ENCODE assay signal across 1 cellular context in the genomic region with DNA sequence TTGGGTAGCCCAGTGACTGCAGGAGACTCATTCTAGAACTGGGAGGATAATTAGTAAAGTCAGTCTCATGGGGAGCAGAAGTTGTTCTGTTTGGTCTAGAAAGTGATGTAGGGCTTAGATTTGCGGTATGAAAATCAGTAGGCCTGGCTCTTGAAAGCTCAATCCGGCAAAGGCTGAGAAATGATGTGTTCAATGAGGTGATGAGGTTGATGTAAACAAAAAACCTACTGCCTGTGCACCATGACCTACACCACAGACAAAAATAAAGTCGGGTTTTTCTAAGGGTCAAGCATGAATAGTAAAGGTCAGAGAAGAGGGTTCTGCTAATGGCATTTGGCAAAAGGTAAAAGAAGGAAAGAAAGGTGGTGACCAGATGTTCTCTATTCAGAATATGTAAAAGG.
TF ChIP-seq lines count a peak whose summit lies in the region.

No MANE protein-coding gene starts in this region.

TF ChIP-seq in WTC11, 78 proteins besides CTCF, POLR2A, EP300 and RAD21 (continued from another document):
- TF ChIP-seq, protein P1, sequence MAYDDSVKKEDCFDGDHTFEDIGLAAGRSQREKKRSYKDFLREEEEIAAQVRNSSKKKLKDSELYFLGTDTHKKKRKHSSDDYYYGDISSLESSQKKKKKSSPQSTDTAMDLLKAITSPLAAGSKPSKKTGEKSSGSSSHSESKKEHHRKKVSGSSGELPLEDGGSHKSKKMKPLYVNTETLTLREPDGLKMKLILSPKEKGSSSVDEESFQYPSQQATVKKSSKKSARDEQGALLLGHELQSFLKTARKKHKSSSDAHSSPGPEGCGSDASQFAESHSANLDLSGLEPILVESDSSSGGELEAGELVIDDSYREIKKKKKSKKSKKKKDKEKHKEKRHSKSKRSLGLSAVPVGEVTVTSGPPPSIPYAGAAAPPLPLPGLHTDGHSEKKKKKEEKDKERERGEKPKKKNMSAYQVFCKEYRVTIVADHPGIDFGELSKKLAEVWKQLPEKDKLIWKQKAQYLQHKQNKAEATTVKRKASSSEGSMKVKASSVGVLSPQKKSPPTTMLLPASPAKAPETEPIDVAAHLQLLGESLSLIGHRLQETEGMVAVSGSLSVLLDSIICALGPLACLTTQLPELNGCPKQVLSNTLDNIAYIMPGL (CRISPR knock-in tag; IDR thresholded peaks at IDR 0.05): no peak
TF ChIP-seq in WTC11: peak in this region for 0.
